ENCODE assay signal across 24 cellular contexts in the genomic region with DNA sequence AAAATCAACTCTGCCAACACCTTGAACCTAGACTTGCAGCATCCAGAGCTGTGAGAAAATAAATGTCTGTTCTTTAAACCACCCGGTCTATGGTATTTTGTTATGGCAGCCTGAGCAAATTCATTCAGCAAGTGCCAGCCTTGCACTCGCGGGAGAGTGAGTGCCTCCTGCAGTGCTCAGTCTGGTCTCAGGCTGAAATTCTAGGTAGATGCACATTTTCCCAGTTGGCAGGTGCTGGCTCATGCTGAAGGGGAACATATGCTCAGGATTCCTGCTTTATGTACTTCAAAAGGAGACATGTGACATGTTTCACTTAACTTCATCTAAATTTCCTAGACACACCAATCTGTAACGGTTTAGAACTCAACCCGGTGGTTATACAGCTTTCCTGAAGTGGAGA.
"Had no signal": no experiment of that assay in that cellular context is flagged by ENCODE, and none has a peak within 500 bp of the region (broad histone marks: within the 10 kb centered on the region; RNA-seq: fewer than 3 reads in every experiment).

No MANE protein-coding gene starts in this region.

- H3K4me1 ChIP-seq: esophagus muscularis mucosa, foreskin keratinocyte, gastroesophageal sphincter, left lung, psoas muscle, sigmoid colon, stomach, thyroid gland had no signal

- H3K27ac ChIP-seq: coronary artery, esophagus muscularis mucosa, foreskin keratinocyte, gastroesophageal sphincter, heart left ventricle, hepatocyte, left lung, psoas muscle, sigmoid colon, stomach, thyroid gland had no signal

- H2AFZ ChIP-seq: hepatocyte, neural progenitor cell had no signal

- DNase-seq: dermis blood vessel endothelial cell; effector memory CD4-positive, alpha-beta T cell; foreskin keratinocyte; heart left ventricle; kidney; left lung; mesenchymal stem cell; midbrain; naive thymus-derived CD4-positive, alpha-beta T cell; nucleus accumbens; psoas muscle; right cardiac atrium; sigmoid colon; stimulated activated CD4-positive, alpha-beta T cell treated with anti-CD3 and anti-CD28 coated beads, Interleukin-2, amount 100 ng/mL, for 24 hours; stimulated activated CD4-positive, alpha-beta T cell treated with anti-CD3 and anti-CD28 coated beads, Interleukin-4, amount 100 ng/mL, for 24 hours; stimulated activated naive CD4-positive, alpha-beta T cell treated with Interleukin-2 at 50 U/mL for 16 hours; stomach; thyroid gland had no signal

- H3K27me3 ChIP-seq: esophagus muscularis mucosa, foreskin keratinocyte, gastroesophageal sphincter, heart left ventricle, hepatocyte, left lung, neural progenitor cell, sigmoid colon, stomach, thyroid gland had no signal

- H3K36me3 ChIP-seq: esophagus muscularis mucosa, gastroesophageal sphincter, heart left ventricle, left lung, neural progenitor cell, sigmoid colon, stomach, thyroid gland had no signal

- H3K4me2 ChIP-seq: hepatocyte had no signal

- H3K9ac ChIP-seq: neural progenitor cell had no signal

- ATAC-seq: foreskin keratinocyte; gastroesophageal sphincter; heart left ventricle; left lung; naive thymus-derived CD4-positive, alpha-beta T cell; psoas muscle; right cardiac atrium; stimulated activated effector memory CD8-positive, alpha-beta T cell treated with anti-CD3 and anti-CD28 coated beads, Interleukin-12 subunit alpha, Interleukin-12 subunit beta, amount 100 ng/mL, for 72 hours had no signal

- H3K4me3 ChIP-seq: coronary artery, esophagus muscularis mucosa, gastroesophageal sphincter, heart left ventricle, hepatocyte, left lung, neural progenitor cell, psoas muscle, sigmoid colon, stomach, thyroid gland had no signal

- H3K9me3 ChIP-seq: psoas muscle, thyroid gland had no signal
